In the genomic region with DNA sequence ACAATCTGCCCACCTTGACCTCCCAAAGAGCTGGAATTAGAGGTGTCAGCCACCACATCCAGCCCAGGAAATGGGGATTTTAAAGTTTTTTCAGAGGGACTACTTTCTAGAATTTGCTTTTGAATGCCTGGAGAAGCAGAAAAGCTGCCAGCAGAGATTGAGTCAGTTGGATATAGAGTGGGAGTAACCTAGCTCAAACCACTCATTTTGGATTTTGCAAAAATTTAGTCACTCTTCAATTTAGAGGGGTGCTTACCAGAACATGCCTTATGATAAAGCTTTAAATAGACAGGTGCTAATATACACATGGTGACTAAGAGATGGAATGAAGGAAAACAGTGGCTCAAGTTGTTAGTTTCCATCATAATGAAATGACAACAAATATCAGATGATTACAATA, we compare ENCODE assay signal across 19 cellular contexts.
"Had no signal": no experiment of that assay in that cellular context is flagged by ENCODE, and none has a peak within 500 bp of the region (broad histone marks: within the 10 kb centered on the region; RNA-seq: fewer than 3 reads in every experiment).

No MANE protein-coding gene starts in this region.

- DNase-seq: activated B cell treated with CpG ODN at 0.5 μM for 24 hours; activated CD8-positive, alpha-beta memory T cell treated with anti-CD3 and anti-CD28 coated beads, Interleukin-2, amount 50 U/mL, for 4 hours; activated effector memory CD4-positive, alpha-beta T cell treated with anti-CD3 and anti-CD28 coated beads, Interleukin-2, amount 50 U/mL, for 16 hours; adrenal gland; effector CD4-positive, alpha-beta T cell; gastrocnemius medialis; heart left ventricle; kidney; retina; spleen; stimulated activated CD4-positive, alpha-beta T cell treated with anti-CD3 and anti-CD28 coated beads, Interleukin-4, amount 100 ng/mL, for 4 hours; stimulated activated naive B cell treated with anti-CD40 and anti-IgM and Interleukin-4, amounts not matched to agents 10 μg/mL and 1 μg/mL and 100 μg/mL, for 72 hours; SW 1271; transverse colon; uterus had no signal

- H3K36me3 Mint-ChIP-seq: stimulated activated naive B cell treated with anti-CD40 and anti-IgM and Interleukin-4, amounts not matched to agents 10 μg/mL and 1 μg/mL and 100 μg/mL, for 72 hours had no signal

- H3K4me1 ChIP-seq: adrenal gland, breast epithelium, gastrocnemius medialis, suprapubic skin, uterus had no signal

- H3K9me3 ChIP-seq: adrenal gland, breast epithelium, gastrocnemius medialis, heart left ventricle, spleen, suprapubic skin, transverse colon, uterus had no signal

- H3K27me3 Mint-ChIP-seq: stimulated activated naive B cell treated with anti-CD40 and anti-IgM and Interleukin-4, amounts not matched to agents 10 μg/mL and 1 μg/mL and 100 μg/mL, for 72 hours had no signal

- H3K27me3 ChIP-seq: adrenal gland, breast epithelium, gastrocnemius medialis, heart left ventricle, spleen, suprapubic skin, transverse colon, uterus had no signal

- H3K4me3 ChIP-seq: adrenal gland, breast epithelium, gastrocnemius medialis, heart left ventricle, lung, spleen, suprapubic skin, transverse colon, uterus had no signal

- H3K4me3 Mint-ChIP-seq: activated B cell treated with CpG ODN at 0.5 μM for 24 hours; nephron; stimulated activated naive B cell treated with anti-CD40 and anti-IgM and Interleukin-4, amounts not matched to agents 10 μg/mL and 1 μg/mL and 100 μg/mL, for 72 hours had no signal

- H3K9me3 Mint-ChIP-seq: activated B cell treated with CpG ODN at 0.5 μM for 24 hours; nephron; stimulated activated naive B cell treated with anti-CD40 and anti-IgM and Interleukin-4, amounts not matched to agents 10 μg/mL and 1 μg/mL and 100 μg/mL, for 72 hours had no signal

- H3K36me3 ChIP-seq: adrenal gland, breast epithelium, gastrocnemius medialis, heart left ventricle, spleen, suprapubic skin, transverse colon, uterus had no signal

- ATAC-seq: gastrocnemius medialis; heart left ventricle; stimulated activated naive B cell treated with anti-CD40 and anti-IgM and Interleukin-4, amounts not matched to agents 10 μg/mL and 1 μg/mL and 100 μg/mL, for 72 hours had no signal

- H3K27ac ChIP-seq: adrenal gland, breast epithelium, gastrocnemius medialis, heart left ventricle, spleen, suprapubic skin, transverse colon, uterus had no signal

- H3K27ac Mint-ChIP-seq: activated B cell treated with CpG ODN at 0.5 μM for 24 hours; nephron; stimulated activated naive B cell treated with anti-CD40 and anti-IgM and Interleukin-4, amounts not matched to agents 10 μg/mL and 1 μg/mL and 100 μg/mL, for 72 hours had no signal
